1 cellular context compared by ENCODE assay signal in genomic region chr10:43130756-43131155, GRCh38.
TF ChIP-seq lines count a peak whose summit lies in the region.

No MANE protein-coding gene starts in this region.

TF ChIP-seq in GM12878, 131 proteins besides CTCF, POLR2A, EP300 and RAD21:
- no peak for TF ChIP-seq SREBF1 (IDR thresholded peaks at IDR 0.05; ENCODE audit: low read length)
- TF ChIP-seq PML (IDR thresholded peaks at IDR 0.05; ENCODE audit: low read length) = no peak
- no peak for TF ChIP-seq MLLT1 (IDR thresholded peaks at IDR 0.05)
- no peak for TF ChIP-seq RCOR1 (conservative IDR thresholded peaks at IDR 0.05; ENCODE audit: low read depth, low read length)
- TF ChIP-seq BACH1 (IDR thresholded peaks at IDR 0.05; ENCODE audit: borderline replicate concordance) = no peak
- TF ChIP-seq, protein P1, sequence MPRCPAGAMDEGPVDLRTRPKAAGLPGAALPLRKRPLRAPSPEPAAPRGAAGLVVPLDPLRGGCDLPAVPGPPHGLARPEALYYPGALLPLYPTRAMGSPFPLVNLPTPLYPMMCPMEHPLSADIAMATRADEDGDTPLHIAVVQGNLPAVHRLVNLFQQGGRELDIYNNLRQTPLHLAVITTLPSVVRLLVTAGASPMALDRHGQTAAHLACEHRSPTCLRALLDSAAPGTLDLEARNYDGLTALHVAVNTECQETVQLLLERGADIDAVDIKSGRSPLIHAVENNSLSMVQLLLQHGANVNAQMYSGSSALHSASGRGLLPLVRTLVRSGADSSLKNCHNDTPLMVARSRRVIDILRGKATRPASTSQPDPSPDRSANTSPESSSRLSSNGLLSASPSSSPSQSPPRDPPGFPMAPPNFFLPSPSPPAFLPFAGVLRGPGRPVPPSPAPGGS (IDR thresholded peaks at IDR 0.05; ENCODE audit: borderline replicate concordance, insufficient read depth, low read depth, low read length, poor library complexity, severe bottlenecking) = peak; percentile 16
- no peak for TF ChIP-seq NR2C2 (IDR thresholded peaks at IDR 0.05; ENCODE audit: borderline replicate concordance, control insufficient read depth, insufficient read length, low read depth)
- TF ChIP-seq ATF3 (IDR thresholded peaks at IDR 0.05; ENCODE audit: borderline replicate concordance, extremely low read depth, low read depth, low read length) = no peak
